ENCODE assay signal across 8 cellular contexts in the genomic region with DNA sequence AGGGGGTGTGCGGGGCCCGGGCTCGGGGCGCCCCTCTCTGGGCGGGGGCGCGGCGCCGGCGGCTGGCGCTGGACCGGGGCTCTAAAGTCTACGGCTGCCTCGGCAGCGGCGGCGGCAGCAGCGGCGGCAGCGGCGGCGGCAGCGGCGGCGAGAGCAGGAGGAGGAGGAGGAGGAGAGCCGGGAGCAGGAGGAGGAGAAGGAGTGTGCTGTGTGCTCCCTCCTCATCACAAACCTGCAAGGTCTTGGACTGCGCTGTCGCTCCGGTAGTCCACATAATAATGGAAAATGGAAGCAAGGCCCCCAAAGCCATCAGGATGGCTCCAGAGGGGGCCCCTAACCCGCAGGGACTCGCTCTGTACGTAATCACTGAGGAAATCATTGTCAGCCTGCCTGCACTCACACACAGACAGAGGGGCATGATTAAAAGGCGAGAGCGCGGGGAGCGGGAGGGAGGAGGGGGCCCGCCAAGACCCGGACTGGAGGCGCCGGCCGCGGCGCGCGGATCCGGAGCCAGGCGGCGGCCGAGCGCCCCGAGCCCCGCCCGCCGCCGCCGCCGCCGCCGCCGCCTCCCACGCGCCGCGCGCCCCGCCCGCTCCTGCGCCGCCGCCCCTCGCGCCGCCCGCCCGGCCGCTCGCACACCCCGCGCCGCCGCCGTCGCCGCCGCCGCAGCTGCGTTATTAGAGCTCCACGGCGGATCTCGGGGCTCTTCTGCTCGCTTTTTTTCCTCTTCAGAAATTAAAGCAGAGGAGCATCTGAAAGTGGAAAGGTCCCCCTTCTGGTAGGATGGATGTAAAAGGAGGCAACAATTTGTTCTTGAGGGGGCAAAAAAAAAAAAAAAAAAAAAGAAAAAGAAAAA. TPM values are rescaled to one million over a fixed set of nuclear protein-coding genes. Genes with fewer than 3 reads are reported as not detected.
DNase-seq lines count a peak whose midpoint lies in the region; ATAC-seq and TF ChIP-seq lines count a peak whose summit lies in the region.

ZNF521 (minus strand) TSS at position 394 of the 856 bp plus-strand sequence. CDS start 1,220 bp downstream, outside the sequence.

- ATAC-seq in HG02571 (IDR thresholded peaks at IDR 0.05; ENCODE audit: unreplicated experiment) = peak; percentile 76

- peak; percentile 40 for TF ChIP-seq CTCF in astrocyte of the cerebellum (IDR thresholded peaks at IDR 0.05; ENCODE audit: low read depth, low read length, missing control alignments)
- TF ChIP-seq CTCF in left ventricle myocardium inferior (IDR thresholded peaks at IDR 0.05; ENCODE audit: borderline replicate concordance) = peak; percentile 40
- TF ChIP-seq CTCF in parathyroid adenoma (IDR thresholded peaks at IDR 0.05) = no peak

- H3K27me3 ChIP-seq in left ventricle myocardium inferior (ENCODE audit: low read depth) (no peaks in the 10 kb centered on the region), parathyroid adenoma (ENCODE audit: control insufficient read depth, insufficient read depth, low read length) (no peaks in the 10 kb centered on the region)

- H2AFZ ChIP-seq in parathyroid adenoma = peak within 1 kb of the TSS; percentile 84

- H3K4me1 ChIP-seq in left ventricle myocardium inferior = peaks cover 40% of the 10 kb centered on the region
- H3K4me1 ChIP-seq in parathyroid adenoma = peaks cover 3% of the 10 kb centered on the region

- H3K36me3 ChIP-seq in left ventricle myocardium inferior (no peaks in the 10 kb centered on the region), parathyroid adenoma (ENCODE audit: control insufficient read depth, insufficient read depth, low read length) (no peaks in the 10 kb centered on the region)

- H3K4me3 ChIP-seq in astrocyte of the cerebellum (ENCODE audit: low read depth, low read length) (peak within 1 kb of the TSS; percentile 90), left ventricle myocardium inferior (peak within 1 kb of the TSS; percentile 81), parathyroid adenoma (ENCODE audit: low read depth, low read length) (peak within 1 kb of the TSS; percentile 82)

- H3K27ac ChIP-seq in left ventricle myocardium inferior (replicated peaks) = peak within 1 kb of the TSS; percentile 96
- peak within 1 kb of the TSS; percentile 65 for H3K27ac ChIP-seq in parathyroid adenoma

- in situ Hi-C loops in astrocyte of the cerebellum (cut with HindIII; ENCODE audit: low sequenced_read_pairs) = loop anchor here (5.0 kb wide), 1 partner anchor 475 kb away; no protein-coding TSS in a partner anchor

- H3K79me2 ChIP-seq in parathyroid adenoma = no peaks in the 10 kb centered on the region

- H3K9ac ChIP-seq in parathyroid adenoma = no peak within 1 kb of the TSS

- DNase-seq in GM04503 (ENCODE audit: low read depth) (peak; percentile 51), NCI-H1092 (lab: John Stamatoyannopoulos, UW) (peak; percentile 72), SKM-1 (lab: John Stamatoyannopoulos, UW; ENCODE audit: unreplicated experiment) (peak; percentile 13), astrocyte of the cerebellum (ENCODE audit: low read depth) (peak; percentile 79), left ventricle myocardium inferior (peak; percentile 87)
- DNase-seq in NK-92 treated with Interleukin-12 subunit alpha and Interleukin-12 subunit beta, amount 100 ng/mL, for 24 hours (lab: John Stamatoyannopoulos, UW) = no peak

- H3K9me3 ChIP-seq in left ventricle myocardium inferior (replicated peaks) = no peaks in the 10 kb centered on the region
- H3K9me3 ChIP-seq in parathyroid adenoma (ENCODE audit: control insufficient read depth, low read length) = no peaks in the 10 kb centered on the region

- intact Hi-C loops in left ventricle myocardium inferior (cut with micrococcal nuclease) = no loop called here

- H3K4me2 ChIP-seq in parathyroid adenoma (ENCODE audit: low read length) = peak within 1 kb of the TSS; percentile 96

RNA-seq across cellular contexts. Expression of gene ZNF521, which starts in this region (rescaled TPM):
- total RNA-seq in left ventricle myocardium inferior = 10.3 TPM
